In the genomic region with DNA sequence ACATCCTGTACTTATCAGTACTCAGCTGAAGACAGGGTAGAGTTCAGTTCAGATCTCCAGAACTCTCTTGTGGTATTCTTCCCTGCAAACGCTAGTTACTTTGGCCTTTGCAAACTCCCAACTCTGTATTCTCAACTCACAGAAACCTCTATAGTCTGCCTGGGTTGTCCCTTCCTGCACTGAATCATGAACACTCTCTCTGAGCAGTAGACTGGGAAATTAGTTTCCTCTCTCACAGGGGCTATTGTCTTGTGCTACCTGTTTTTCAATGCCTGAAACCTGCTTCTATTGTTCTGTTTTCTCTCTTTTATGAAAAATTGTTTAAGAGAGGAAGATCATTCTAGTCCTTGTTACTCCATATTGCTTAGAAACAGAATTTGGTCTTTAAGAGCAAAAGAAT, we compare ENCODE assay signal across 1 cellular context.
TF ChIP-seq lines count a peak whose summit lies in the region.

No MANE protein-coding gene starts in this region.

TF ChIP-seq in GM23338, 12 proteins besides CTCF, POLR2A, EP300 and RAD21 (continued from another document):
- TF ChIP-seq REST (IDR thresholded peaks at IDR 0.05; ENCODE audit: unreplicated experiment): no peak
TF ChIP-seq in GM23338: peak in this region for 0.
